19 cellular contexts compared by ENCODE assay signal in genomic region chr13:41742917-41743552, GRCh38.
DNase-seq lines count a peak whose midpoint lies in the region; ATAC-seq and TF ChIP-seq lines count a peak whose summit lies in the region.
"Had no signal": no experiment of that assay in that cellular context is flagged by ENCODE, and none has a peak within 500 bp of the region (broad histone marks: within the 10 kb centered on the region; RNA-seq: fewer than 3 reads in every experiment).

No MANE protein-coding gene starts in this region.

- H3K27ac ChIP-seq in heart right ventricle: peak overlapping the region in 4 of 10 donors; percentile 2 to 29 (median 18)

- H3K9me3 ChIP-seq in heart right ventricle: peaks cover 0 to 3% (median 0%) of the 10 kb centered on the region in 11 donors

- no peaks in the 10 kb centered on the region for H3K9me3 Mint-ChIP-seq in type B pancreatic cell
- H3K9me3 Mint-ChIP-seq in activated T-cell treated with anti-CD3 and anti-CD28 coated beads, Interleukin-2, amount 50 U/mL, for 4 hours: no peaks in the 10 kb centered on the region

- ATAC-seq in heart right ventricle (peak in 5 of 8 donors; percentile 49 to 72 (median 64)), HG03108 (IDR thresholded peaks at IDR 0.05; ENCODE audit: unreplicated experiment) (no peak)
- ATAC-seq in activated T-cell treated with anti-CD3 and anti-CD28 coated beads, Interleukin-2, amount 50 U/mL, for 4 hours: no peak

- intact Hi-C loops in heart right ventricle (cut with DNase I): no loop called here

- H3K4me3 Mint-ChIP-seq in type B pancreatic cell: no peak overlapping the region
- no peak overlapping the region for H3K4me3 Mint-ChIP-seq in activated T-cell treated with anti-CD3 and anti-CD28 coated beads, Interleukin-2, amount 50 U/mL, for 4 hours
- H3K4me3 Mint-ChIP-seq: B cell, CD14-positive monocyte had no signal

- DNase-seq in NCI-H226: peak; percentile 76
- peak; percentile 55 for DNase-seq in amniotic epithelial cell (ENCODE audit: low read depth)
- DNase-seq in heart right ventricle: peak in 1 of 2 donors; percentile 10
- DNase-seq in kidney epithelial cell (ENCODE audit: low read depth): peak; percentile 5
- no peak for DNase-seq in type B pancreatic cell (ENCODE audit: extremely low spot score, unreplicated experiment)
- no peak for DNase-seq in activated T-cell treated with anti-CD3 and anti-CD28 coated beads, Interleukin-2, amount 50 U/mL, for 4 hours
- no peak for DNase-seq in NCI-H1417 treated with DMSO at 0.1 percent for 48 hours (lab: John Stamatoyannopoulos, UW)
- DNase-seq: DMS53, GDM1, Karpas-422, NCI-H1105 treated with DMSO at 0.1 percent for 48 hours, NCI-H1694, NCI-H2081, NCI-H2171, OCI-M1, RPMI8226 had no signal

- H3K4me3 ChIP-seq in heart right ventricle (no peak overlapping the region), kidney epithelial cell (ENCODE audit: low read depth, low read length) (no peak overlapping the region)

- H3K4me1 Mint-ChIP-seq in type B pancreatic cell (ENCODE audit: unreplicated experiment): no peaks in the 10 kb centered on the region
- no peaks in the 10 kb centered on the region for H3K4me1 Mint-ChIP-seq in activated T-cell treated with anti-CD3 and anti-CD28 coated beads, Interleukin-2, amount 50 U/mL, for 4 hours (ENCODE audit: low read depth)
- H3K4me1 Mint-ChIP-seq: B cell, CD14-positive monocyte had no signal

- 61 to 62% methylated on average over 4 of the region's 4 CpGs for WGBS in heart right ventricle, 2 donors

- no peaks in the 10 kb centered on the region for H3K27me3 Mint-ChIP-seq in type B pancreatic cell
- H3K27me3 Mint-ChIP-seq in activated T-cell treated with anti-CD3 and anti-CD28 coated beads, Interleukin-2, amount 50 U/mL, for 4 hours (ENCODE audit: low read depth): no peaks in the 10 kb centered on the region
- H3K27me3 Mint-ChIP-seq: B cell had no signal

- TF ChIP-seq CTCF in heart right ventricle (IDR thresholded peaks at IDR 0.05) (no peak), kidney epithelial cell (IDR thresholded peaks at IDR 0.05; ENCODE audit: insufficient read depth, low read length, poor library complexity, severe bottlenecking) (no peak), type B pancreatic cell (conservative IDR thresholded peaks at IDR 0.05) (no peak)

- H3K27me3 ChIP-seq in heart right ventricle: no peaks in the 10 kb centered on the region
- no peaks in the 10 kb centered on the region for H3K27me3 ChIP-seq in kidney epithelial cell (ENCODE audit: control insufficient read depth, insufficient read depth, low read length)

- peaks cover 0 to 37% (median 9%) of the 10 kb centered on the region in 9 donors for H3K4me1 ChIP-seq in heart right ventricle

- H3K27ac Mint-ChIP-seq in type B pancreatic cell: no peak overlapping the region
- H3K27ac Mint-ChIP-seq: B cell had no signal

- peaks cover 10% of the 10 kb centered on the region for H3K36me3 Mint-ChIP-seq in type B pancreatic cell
- H3K36me3 Mint-ChIP-seq in activated T-cell treated with anti-CD3 and anti-CD28 coated beads, Interleukin-2, amount 50 U/mL, for 4 hours (ENCODE audit: insufficient read depth): peaks cover 30% of the 10 kb centered on the region

- H3K36me3 ChIP-seq in heart right ventricle (peaks cover 0 to 11% (median 0%) of the 10 kb centered on the region in 9 donors), kidney epithelial cell (ENCODE audit: control insufficient read depth, insufficient read depth, low read length) (no peaks in the 10 kb centered on the region)

Comparison
In these comparisons a context has a peak if more than half of its experiments do, and no peak if none do; other contexts are left out.
1. DNase-seq: peak in NCI-H226 (single experiment), amniotic epithelial cell (single experiment) and kidney epithelial cell (single experiment); none in type B pancreatic cell (single experiment), activated T-cell treated with anti-CD3 and anti-CD28 coated beads, Interleukin-2, amount 50 U/mL, for 4 hours (single experiment) and NCI-H1417 treated with DMSO at 0.1 percent for 48 hours (single experiment).
2. ATAC-seq: peak in heart right ventricle (5 of 8); none in activated T-cell treated with anti-CD3 and anti-CD28 coated beads, Interleukin-2, amount 50 U/mL, for 4 hours (0 of 2) and HG03108 (single experiment).